Comparison of ENCODE assay signal across 1 cellular context in genomic region chr16:85275533-85276249, GRCh38.
TF ChIP-seq lines count a peak whose summit lies in the region.

No MANE protein-coding gene starts in this region.

TF ChIP-seq in K562, 482 proteins besides CTCF, POLR2A, EP300 and RAD21 (continued from another document and continues in another):
- TF ChIP-seq, protein P1, sequence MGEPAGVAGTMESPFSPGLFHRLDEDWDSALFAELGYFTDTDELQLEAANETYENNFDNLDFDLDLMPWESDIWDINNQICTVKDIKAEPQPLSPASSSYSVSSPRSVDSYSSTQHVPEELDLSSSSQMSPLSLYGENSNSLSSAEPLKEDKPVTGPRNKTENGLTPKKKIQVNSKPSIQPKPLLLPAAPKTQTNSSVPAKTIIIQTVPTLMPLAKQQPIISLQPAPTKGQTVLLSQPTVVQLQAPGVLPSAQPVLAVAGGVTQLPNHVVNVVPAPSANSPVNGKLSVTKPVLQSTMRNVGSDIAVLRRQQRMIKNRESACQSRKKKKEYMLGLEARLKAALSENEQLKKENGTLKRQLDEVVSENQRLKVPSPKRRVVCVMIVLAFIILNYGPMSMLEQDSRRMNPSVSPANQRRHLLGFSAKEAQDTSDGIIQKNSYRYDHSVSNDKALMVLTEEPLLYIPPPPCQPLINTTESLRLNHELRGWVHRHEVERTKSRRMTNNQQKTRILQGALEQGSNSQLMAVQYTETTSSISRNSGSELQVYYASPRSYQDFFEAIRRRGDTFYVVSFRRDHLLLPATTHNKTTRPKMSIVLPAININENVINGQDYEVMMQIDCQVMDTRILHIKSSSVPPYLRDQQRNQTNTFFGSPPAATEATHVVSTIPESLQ (CRISPR knock-in tag; IDR thresholded peaks at IDR 0.05), result 0 out of 2 replicates have a peak, but pooled peaks have one; percentile 38
- TF ChIP-seq ESRRB (CRISPR knock-in tag; IDR thresholded peaks at IDR 0.05; ENCODE audit: borderline replicate concordance), result no peak
- TF ChIP-seq CHD7 (IDR thresholded peaks at IDR 0.05; ENCODE audit: low read depth, low read length), result no peak
- no peak for TF ChIP-seq CREB1 (IDR thresholded peaks at IDR 0.05)
- TF ChIP-seq CREB1 (CRISPR knock-in tag; IDR thresholded peaks at IDR 0.05), result no peak
- TF ChIP-seq KLF16 (IDR thresholded peaks at IDR 0.05), result peak; percentile 63; the same call in 1 of the 2 replicates
- TF ChIP-seq ZNF583 (CRISPR knock-in tag; IDR thresholded peaks at IDR 0.05), result no peak; the same call in 1 of the 2 replicates
- TF ChIP-seq RB1 (IDR thresholded peaks at IDR 0.05; ENCODE audit: low read depth), result peak; percentile 91
- no peak for TF ChIP-seq ZNF3 (CRISPR knock-in tag; IDR thresholded peaks at IDR 0.05)
- TF ChIP-seq L3MBTL2 (IDR thresholded peaks at IDR 0.05), result no peak
- no peak for TF ChIP-seq MCM2 (IDR thresholded peaks at IDR 0.05; ENCODE audit: low read depth)
- TF ChIP-seq SRSF3 (IDR thresholded peaks at IDR 0.05; ENCODE audit: insufficient read depth, low read length), result no peak
- TF ChIP-seq ZNF324 (CRISPR knock-in tag; IDR thresholded peaks at IDR 0.05), result no peak
- TF ChIP-seq TCF7L2 (IDR thresholded peaks at IDR 0.05; ENCODE audit: low read depth, low read length), result no peak
- TF ChIP-seq ZBTB9 (CRISPR knock-in tag; IDR thresholded peaks at IDR 0.05), result 0 out of 2 replicates have a peak, but pooled peaks have one; percentile 31
- TF ChIP-seq ATF4 (CRISPR knock-in tag; IDR thresholded peaks at IDR 0.05), result no peak
- TF ChIP-seq SRSF9 (IDR thresholded peaks at IDR 0.05; ENCODE audit: borderline replicate concordance, low read depth, low read length), result no peak
- peak; percentile 68; the same call in 1 of the 2 replicates for TF ChIP-seq MTA3 (IDR thresholded peaks at IDR 0.05; ENCODE audit: borderline replicate concordance)
- TF ChIP-seq, protein P2, sequence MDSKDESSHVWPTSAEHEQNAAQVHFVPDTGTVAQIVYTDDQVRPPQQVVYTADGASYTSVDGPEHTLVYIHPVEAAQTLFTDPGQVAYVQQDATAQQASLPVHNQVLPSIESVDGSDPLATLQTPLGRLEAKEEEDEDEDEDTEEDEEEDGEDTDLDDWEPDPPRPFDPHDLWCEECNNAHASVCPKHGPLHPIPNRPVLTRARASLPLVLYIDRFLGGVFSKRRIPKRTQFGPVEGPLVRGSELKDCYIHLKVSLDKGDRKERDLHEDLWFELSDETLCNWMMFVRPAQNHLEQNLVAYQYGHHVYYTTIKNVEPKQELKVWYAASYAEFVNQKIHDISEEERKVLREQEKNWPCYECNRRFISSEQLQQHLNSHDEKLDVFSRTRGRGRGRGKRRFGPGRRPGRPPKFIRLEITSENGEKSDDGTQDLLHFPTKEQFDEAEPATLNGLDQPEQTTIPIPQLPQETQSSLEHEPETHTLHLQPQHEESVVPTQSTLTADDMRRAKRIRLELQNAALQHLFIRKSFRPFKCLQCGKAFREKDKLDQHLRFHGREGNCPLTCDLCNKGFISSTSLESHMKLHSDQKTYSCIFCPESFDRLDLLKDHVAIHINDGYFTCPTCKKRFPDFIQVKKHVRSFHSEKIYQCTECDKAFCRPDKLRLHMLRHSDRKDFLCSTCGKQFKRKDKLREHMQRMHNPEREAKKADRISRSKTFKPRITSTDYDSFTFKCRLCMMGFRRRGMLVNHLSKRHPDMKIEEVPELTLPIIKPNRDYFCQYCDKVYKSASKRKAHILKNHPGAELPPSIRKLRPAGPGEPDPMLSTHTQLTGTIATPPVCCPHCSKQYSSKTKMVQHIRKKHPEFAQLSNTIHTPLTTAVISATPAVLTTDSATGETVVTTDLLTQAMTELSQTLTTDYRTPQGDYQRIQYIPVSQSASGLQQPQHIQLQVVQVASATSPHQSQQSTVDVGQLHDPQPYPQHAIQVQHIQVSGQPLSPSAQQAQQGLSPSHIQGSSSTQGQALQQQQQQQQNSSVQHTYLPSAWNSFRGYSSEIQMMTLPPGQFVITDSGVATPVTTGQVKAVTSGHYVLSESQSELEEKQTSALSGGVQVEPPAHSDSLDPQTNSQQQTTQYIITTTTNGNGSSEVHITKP (IDR thresholded peaks at IDR 0.05; ENCODE audit: partially characterized antibody), result no peak
- no peak for TF ChIP-seq TFAM (CRISPR knock-in tag; conservative IDR thresholded peaks at IDR 0.05)
- TF ChIP-seq BRF1 (IDR thresholded peaks at IDR 0.05; ENCODE audit: borderline replicate concordance, extremely low read depth, insufficient read length), result no peak
- TF ChIP-seq PURB (CRISPR knock-in tag; IDR thresholded peaks at IDR 0.05; ENCODE audit: low read depth), result no peak
- TF ChIP-seq, protein P3, sequence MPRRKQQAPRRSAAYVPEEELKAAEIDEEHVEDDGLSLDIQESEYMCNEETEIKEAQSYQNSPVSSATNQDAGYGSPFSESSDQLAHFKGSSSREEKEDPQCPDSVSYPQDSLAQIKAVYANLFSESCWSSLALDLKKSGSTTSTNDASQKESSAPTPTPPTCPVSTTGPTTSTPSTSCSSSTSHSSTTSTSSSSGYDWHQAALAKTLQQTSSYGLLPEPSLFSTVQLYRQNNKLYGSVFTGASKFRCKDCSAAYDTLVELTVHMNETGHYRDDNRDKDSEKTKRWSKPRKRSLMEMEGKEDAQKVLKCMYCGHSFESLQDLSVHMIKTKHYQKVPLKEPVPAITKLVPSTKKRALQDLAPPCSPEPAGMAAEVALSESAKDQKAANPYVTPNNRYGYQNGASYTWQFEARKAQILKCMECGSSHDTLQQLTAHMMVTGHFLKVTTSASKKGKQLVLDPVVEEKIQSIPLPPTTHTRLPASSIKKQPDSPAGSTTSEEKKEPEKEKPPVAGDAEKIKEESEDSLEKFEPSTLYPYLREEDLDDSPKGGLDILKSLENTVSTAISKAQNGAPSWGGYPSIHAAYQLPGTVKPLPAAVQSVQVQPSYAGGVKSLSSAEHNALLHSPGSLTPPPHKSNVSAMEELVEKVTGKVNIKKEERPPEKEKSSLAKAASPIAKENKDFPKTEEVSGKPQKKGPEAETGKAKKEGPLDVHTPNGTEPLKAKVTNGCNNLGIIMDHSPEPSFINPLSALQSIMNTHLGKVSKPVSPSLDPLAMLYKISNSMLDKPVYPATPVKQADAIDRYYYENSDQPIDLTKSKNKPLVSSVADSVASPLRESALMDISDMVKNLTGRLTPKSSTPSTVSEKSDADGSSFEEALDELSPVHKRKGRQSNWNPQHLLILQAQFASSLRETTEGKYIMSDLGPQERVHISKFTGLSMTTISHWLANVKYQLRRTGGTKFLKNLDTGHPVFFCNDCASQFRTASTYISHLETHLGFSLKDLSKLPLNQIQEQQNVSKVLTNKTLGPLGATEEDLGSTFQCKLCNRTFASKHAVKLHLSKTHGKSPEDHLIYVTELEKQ (CRISPR knock-in tag; IDR thresholded peaks at IDR 0.05), result no peak
- TF ChIP-seq NRF1 (conservative IDR thresholded peaks at IDR 0.05 in 1 of 2, IDR thresholded peaks at IDR 0.05 in 1 of 2), result no peak
- TF ChIP-seq, protein P4, sequence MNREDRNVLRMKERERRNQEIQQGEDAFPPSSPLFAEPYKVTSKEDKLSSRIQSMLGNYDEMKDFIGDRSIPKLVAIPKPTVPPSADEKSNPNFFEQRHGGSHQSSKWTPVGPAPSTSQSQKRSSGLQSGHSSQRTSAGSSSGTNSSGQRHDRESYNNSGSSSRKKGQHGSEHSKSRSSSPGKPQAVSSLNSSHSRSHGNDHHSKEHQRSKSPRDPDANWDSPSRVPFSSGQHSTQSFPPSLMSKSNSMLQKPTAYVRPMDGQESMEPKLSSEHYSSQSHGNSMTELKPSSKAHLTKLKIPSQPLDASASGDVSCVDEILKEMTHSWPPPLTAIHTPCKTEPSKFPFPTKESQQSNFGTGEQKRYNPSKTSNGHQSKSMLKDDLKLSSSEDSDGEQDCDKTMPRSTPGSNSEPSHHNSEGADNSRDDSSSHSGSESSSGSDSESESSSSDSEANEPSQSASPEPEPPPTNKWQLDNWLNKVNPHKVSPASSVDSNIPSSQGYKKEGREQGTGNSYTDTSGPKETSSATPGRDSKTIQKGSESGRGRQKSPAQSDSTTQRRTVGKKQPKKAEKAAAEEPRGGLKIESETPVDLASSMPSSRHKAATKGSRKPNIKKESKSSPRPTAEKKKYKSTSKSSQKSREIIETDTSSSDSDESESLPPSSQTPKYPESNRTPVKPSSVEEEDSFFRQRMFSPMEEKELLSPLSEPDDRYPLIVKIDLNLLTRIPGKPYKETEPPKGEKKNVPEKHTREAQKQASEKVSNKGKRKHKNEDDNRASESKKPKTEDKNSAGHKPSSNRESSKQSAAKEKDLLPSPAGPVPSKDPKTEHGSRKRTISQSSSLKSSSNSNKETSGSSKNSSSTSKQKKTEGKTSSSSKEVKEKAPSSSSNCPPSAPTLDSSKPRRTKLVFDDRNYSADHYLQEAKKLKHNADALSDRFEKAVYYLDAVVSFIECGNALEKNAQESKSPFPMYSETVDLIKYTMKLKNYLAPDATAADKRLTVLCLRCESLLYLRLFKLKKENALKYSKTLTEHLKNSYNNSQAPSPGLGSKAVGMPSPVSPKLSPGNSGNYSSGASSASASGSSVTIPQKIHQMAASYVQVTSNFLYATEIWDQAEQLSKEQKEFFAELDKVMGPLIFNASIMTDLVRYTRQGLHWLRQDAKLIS (CRISPR knock-in tag; IDR thresholded peaks at IDR 0.05), result no peak
- no peak for TF ChIP-seq BMI1 (IDR thresholded peaks at IDR 0.05; ENCODE audit: low read length)
- no peak for TF ChIP-seq ZNF41 (CRISPR knock-in tag; conservative IDR thresholded peaks at IDR 0.05)
- TF ChIP-seq HDAC2 (IDR thresholded peaks at IDR 0.05), result no peak
- TF ChIP-seq ZKSCAN8 (CRISPR knock-in tag; IDR thresholded peaks at IDR 0.05), result no peak
